Comparison of ENCODE assay signal across 1 cellular context in the genomic region with DNA sequence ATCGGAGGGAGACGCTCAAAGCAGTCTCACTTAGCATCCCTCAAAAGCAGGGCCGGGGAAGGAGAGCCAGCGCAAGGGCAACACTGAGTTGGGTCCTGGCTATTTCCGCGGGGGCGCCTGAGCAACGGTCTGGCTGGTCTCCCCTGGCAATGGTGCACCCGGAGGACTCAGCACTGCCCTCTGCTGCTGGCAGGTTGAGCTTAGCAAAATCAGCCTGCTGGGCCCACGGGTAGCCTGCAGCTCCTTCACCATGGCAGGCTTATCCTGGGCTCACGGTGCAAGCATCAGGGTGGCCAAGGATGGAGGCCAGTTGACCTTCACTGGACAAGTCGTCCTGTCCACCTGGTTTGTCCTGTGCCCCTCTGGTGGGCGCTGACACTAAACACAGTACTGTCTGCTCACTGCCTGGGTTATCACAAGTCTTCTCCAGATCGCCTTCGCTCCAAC.
TF ChIP-seq lines count a peak whose summit lies in the region.

No MANE protein-coding gene starts in this region.

TF ChIP-seq in H1, 55 proteins besides CTCF, POLR2A, EP300 and RAD21:
- TF ChIP-seq TCF12 (IDR thresholded peaks at IDR 0.05; ENCODE audit: low read depth, low read length), result 0 out of 2 replicates have a peak, but pooled peaks have one; percentile 30
- TF ChIP-seq JUN (IDR thresholded peaks at IDR 0.05; ENCODE audit: low read depth, low read length), result no peak
- TF ChIP-seq GABPA (IDR thresholded peaks at IDR 0.05; ENCODE audit: borderline replicate concordance, insufficient read depth, low read length), result peak; percentile 66; the same call in 1 of the 2 replicates
- TF ChIP-seq ATF2 (IDR thresholded peaks at IDR 0.05; ENCODE audit: low read length), result no peak
- TF ChIP-seq YY1 (IDR thresholded peaks at IDR 0.05; ENCODE audit: low read depth, low read length), result 0 out of 2 replicates have a peak, but pooled peaks have one; percentile 24
- no peak for TF ChIP-seq CEBPB (IDR thresholded peaks at IDR 0.05; ENCODE audit: low read depth, low read length)
